ENCODE assay signal across 8 cellular contexts in the genomic region with DNA sequence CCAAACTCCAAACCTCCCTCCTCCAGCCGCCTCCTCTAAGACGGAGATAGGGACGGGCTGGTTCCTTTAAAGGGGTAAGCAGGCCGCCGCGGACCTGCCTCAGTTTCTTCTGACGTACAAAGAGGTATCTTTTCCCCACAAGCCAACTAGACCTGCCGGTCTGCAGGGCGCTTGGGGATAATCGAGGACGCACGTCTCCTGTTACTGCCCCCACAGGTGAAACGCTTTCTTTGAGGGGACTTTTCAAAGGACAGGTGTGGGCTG. TPM values are rescaled to one million over a fixed set of nuclear protein-coding genes. Genes with fewer than 3 reads are reported as not detected.
A peak's percentile ranks its signal among the peaks of the same experiment; 100 is the strongest.
DNase-seq lines count a peak whose midpoint lies in the region; ATAC-seq and TF ChIP-seq lines count a peak whose summit lies in the region.

No MANE protein-coding gene starts in this region.

- H3K36me3 ChIP-seq in ACC112 (ENCODE audit: insufficient read depth, low read length) (no peaks in the 10 kb centered on the region), right atrium auricular region (no peaks in the 10 kb centered on the region), skeletal muscle tissue (ENCODE audit: control insufficient read depth in 3 of 3, insufficient read depth in 3 of 3, low read length in 3 of 3) (no peaks in the 10 kb centered on the region)

- DNase-seq in right atrium auricular region (ENCODE audit: low spot score) (no peak), GM19240 (ENCODE audit: insufficient read length, low spot score) (no peak)

- H3K4me3 ChIP-seq in ACC112 (ENCODE audit: low read depth, low read length) (peak overlapping the region; percentile 88), WI38 (ENCODE audit: low read depth, low read length) (peak overlapping the region; percentile 91), right atrium auricular region (peak overlapping the region; percentile 77 to 98), skeletal muscle tissue (ENCODE audit: low read length in 3 of 3) (peak overlapping the region; percentile 86 to 90 (median 87))

- peak overlapping the region; percentile 73 for H3K27ac ChIP-seq in ACC112 (ENCODE audit: low read depth, low read length)
- H3K27ac ChIP-seq in right atrium auricular region, result peak overlapping the region; percentile 87 to 93
- H3K27ac ChIP-seq in skeletal muscle tissue (ENCODE audit: low read depth, low read length), result peak overlapping the region; percentile 45

- no peaks in the 10 kb centered on the region for H3K9me3 ChIP-seq in right atrium auricular region
- no peaks in the 10 kb centered on the region for H3K9me3 ChIP-seq in skeletal muscle tissue (ENCODE audit: control insufficient read depth in 3 of 3, low read length in 3 of 3)

- peak overlapping the region; percentile 82 to 85 (median 84) for H3K9ac ChIP-seq in skeletal muscle tissue (ENCODE audit: low read depth in 1 of 3, low read length in 3 of 3)

- peaks cover 47% of the 10 kb centered on the region for H3K79me2 ChIP-seq in ACC112 (ENCODE audit: control insufficient read depth, insufficient read depth, low read length, unreplicated experiment)

- ATAC-seq in GM18498 (IDR thresholded peaks at IDR 0.05; ENCODE audit: unreplicated experiment), result no peak
- no peak for ATAC-seq in HG02798 (IDR thresholded peaks at IDR 0.05; ENCODE audit: poor library complexity, unreplicated experiment)

- peak overlapping the region; percentile 63 for H2AFZ ChIP-seq in ACC112 (ENCODE audit: low read length, unreplicated experiment)

- H3K27me3 ChIP-seq in ACC112 (ENCODE audit: insufficient read depth, low read length), result no peaks in the 10 kb centered on the region
- H3K27me3 ChIP-seq in right atrium auricular region, result no peaks in the 10 kb centered on the region
- H3K27me3 ChIP-seq in skeletal muscle tissue (ENCODE audit: control insufficient read depth in 3 of 3, insufficient read depth in 3 of 3, low read length in 3 of 3), result no peaks in the 10 kb centered on the region

- TF ChIP-seq POLR2A in GM18951 (IDR thresholded peaks at IDR 0.05; ENCODE audit: extremely low read depth, insufficient read depth, insufficient read length), result peak; percentile 58

- peaks cover 37% of the 10 kb centered on the region for H3K4me1 ChIP-seq in ACC112 (ENCODE audit: control insufficient read depth, insufficient read depth, low read length, unreplicated experiment)
- peaks cover 0 to 13% of the 10 kb centered on the region in 2 donors for H3K4me1 ChIP-seq in right atrium auricular region
- peaks cover 11 to 21% (median 13%) of the 10 kb centered on the region in 3 donors for H3K4me1 ChIP-seq in skeletal muscle tissue (ENCODE audit: control insufficient read depth in 3 of 3, insufficient read depth in 3 of 3, low read length in 3 of 3)

- in situ Hi-C loops in GM18951 (cut with MboI; ENCODE audit: low sequenced_read_pairs, unreplicated experiment), result no loop called here

- TF ChIP-seq CTCF in WI38 (IDR thresholded peaks at IDR 0.05; ENCODE audit: low read depth, low read length) (no peak), right atrium auricular region (IDR thresholded peaks at IDR 0.05) (no peak)

RNA-seq across cellular contexts. Expression of a gene that starts 25.1 kb away (rescaled TPM):
- total RNA-seq in right atrium auricular region, result 10 to 100 TPM; 12.2 to 20.1 TPM
- total RNA-seq in skeletal muscle tissue, result 2.1 TPM

RNA-seq across cellular contexts. Expression of a gene that starts 31.1 kb away (rescaled TPM):
- total RNA-seq in right atrium auricular region (1 to 10 TPM; 2.0 to 4.5 TPM), skeletal muscle tissue (3.7 TPM)

RNA-seq across cellular contexts. Expression of a gene that starts 32.8 kb away (rescaled TPM):
- not detected for total RNA-seq in right atrium auricular region
- total RNA-seq in skeletal muscle tissue, result not detected

RNA-seq across cellular contexts. Expression of a gene that starts 53.5 kb away (rescaled TPM):
- total RNA-seq in right atrium auricular region (1 to 10 TPM; 3.6 to 8.2 TPM), skeletal muscle tissue (13.6 TPM)

RNA-seq across cellular contexts. Expression of a gene that starts 59.0 kb away (rescaled TPM):
- 100 to 1,000 TPM; 118 to 131 TPM for total RNA-seq in right atrium auricular region
- 146 TPM for total RNA-seq in skeletal muscle tissue
